Comparison of ENCODE assay signal across 2 cellular contexts in the genomic region with DNA sequence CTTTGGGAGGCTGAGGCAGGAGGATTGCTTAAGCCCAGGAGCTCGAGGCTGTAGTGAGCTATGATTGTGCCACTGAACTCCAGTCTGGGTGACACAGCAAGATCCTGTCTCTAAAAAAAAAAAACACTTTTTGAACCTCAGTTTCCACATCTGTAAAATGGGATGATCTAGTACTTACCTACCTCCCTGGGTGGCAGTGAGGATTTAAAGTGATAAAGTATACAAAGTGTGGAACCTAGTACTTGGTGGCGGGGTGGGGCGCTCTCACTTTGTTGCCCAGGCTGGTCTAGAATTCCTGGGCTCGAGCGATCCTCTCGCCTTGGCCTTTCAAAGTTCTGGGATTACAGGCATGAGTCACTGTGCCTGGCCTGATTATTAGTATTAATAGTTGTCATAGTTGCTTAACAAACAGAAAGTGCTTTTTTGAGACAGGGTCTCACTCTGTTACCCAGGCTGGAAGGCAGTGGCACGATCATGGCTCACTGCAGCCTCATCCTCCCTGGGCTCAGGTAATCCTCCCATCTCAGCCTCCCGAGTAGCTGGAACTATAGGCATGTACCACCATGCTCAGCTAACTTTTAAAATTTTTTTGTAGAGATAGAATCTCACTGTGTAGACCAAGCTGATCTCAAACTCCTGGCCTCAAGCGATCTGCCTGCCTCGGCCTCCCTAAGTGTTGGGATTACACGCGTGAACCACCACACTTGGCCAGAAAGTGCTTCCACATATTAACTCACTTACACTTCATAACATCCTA.
TF ChIP-seq lines count a peak whose summit lies in the region.

No MANE protein-coding gene starts in this region.

TF ChIP-seq in SK-N-SH, 30 proteins besides CTCF, POLR2A, EP300 and RAD21:
- TF ChIP-seq SIN3A (IDR thresholded peaks at IDR 0.05; ENCODE audit: borderline replicate concordance, low read depth, low read length) (no peak), GABPA (IDR thresholded peaks at IDR 0.05; ENCODE audit: low read depth) (no peak), POLR2AphosphoS5 (IDR thresholded peaks at IDR 0.05; ENCODE audit: low read depth, low read length) (no peak), NFIC (IDR thresholded peaks at IDR 0.05; ENCODE audit: borderline replicate concordance) (no peak), RFX5 (IDR thresholded peaks at IDR 0.05; ENCODE audit: low read length) (no peak), GATA2 (CRISPR knock-in tag; IDR thresholded peaks at IDR 0.05) (no peak), FOXJ3 (CRISPR knock-in tag; IDR thresholded peaks at IDR 0.05) (no peak), CHD2 (IDR thresholded peaks at IDR 0.05; ENCODE audit: low read length, partially characterized antibody) (no peak), YY1 (IDR thresholded peaks at IDR 0.05; ENCODE audit: low read depth) (no peak), TEAD4 (IDR thresholded peaks at IDR 0.05; ENCODE audit: borderline replicate concordance, insufficient read depth) (no peak), NRF1 (IDR thresholded peaks at IDR 0.05; ENCODE audit: low read depth, low read length) (no peak), RCOR1 (IDR thresholded peaks at IDR 0.05; ENCODE audit: low read length) (no peak), RXRA (IDR thresholded peaks at IDR 0.05; ENCODE audit: borderline replicate concordance, low read depth) (no peak)
- TF ChIP-seq, protein P1, sequence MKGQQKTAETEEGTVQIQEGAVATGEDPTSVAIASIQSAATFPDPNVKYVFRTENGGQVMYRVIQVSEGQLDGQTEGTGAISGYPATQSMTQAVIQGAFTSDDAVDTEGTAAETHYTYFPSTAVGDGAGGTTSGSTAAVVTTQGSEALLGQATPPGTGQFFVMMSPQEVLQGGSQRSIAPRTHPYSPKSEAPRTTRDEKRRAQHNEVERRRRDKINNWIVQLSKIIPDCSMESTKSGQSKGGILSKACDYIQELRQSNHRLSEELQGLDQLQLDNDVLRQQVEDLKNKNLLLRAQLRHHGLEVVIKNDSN (IDR thresholded peaks at IDR 0.05; ENCODE audit: borderline replicate concordance, low read depth) = no peak
- TF ChIP-seq, protein P2, sequence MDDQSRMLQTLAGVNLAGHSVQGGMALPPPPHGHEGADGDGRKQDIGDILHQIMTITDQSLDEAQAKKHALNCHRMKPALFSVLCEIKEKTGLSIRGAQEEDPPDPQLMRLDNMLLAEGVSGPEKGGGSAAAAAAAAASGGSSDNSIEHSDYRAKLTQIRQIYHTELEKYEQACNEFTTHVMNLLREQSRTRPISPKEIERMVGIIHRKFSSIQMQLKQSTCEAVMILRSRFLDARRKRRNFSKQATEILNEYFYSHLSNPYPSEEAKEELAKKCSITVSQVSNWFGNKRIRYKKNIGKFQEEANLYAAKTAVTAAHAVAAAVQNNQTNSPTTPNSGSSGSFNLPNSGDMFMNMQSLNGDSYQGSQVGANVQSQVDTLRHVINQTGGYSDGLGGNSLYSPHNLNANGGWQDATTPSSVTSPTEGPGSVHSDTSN (IDR thresholded peaks at IDR 0.05) = no peak
- TF ChIP-seq, protein P3, sequence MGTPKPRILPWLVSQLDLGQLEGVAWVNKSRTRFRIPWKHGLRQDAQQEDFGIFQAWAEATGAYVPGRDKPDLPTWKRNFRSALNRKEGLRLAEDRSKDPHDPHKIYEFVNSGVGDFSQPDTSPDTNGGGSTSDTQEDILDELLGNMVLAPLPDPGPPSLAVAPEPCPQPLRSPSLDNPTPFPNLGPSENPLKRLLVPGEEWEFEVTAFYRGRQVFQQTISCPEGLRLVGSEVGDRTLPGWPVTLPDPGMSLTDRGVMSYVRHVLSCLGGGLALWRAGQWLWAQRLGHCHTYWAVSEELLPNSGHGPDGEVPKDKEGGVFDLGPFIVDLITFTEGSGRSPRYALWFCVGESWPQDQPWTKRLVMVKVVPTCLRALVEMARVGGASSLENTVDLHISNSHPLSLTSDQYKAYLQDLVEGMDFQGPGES (IDR thresholded peaks at IDR 0.05; ENCODE audit: low read depth, low read length) = no peak
- TF ChIP-seq, protein P4, sequence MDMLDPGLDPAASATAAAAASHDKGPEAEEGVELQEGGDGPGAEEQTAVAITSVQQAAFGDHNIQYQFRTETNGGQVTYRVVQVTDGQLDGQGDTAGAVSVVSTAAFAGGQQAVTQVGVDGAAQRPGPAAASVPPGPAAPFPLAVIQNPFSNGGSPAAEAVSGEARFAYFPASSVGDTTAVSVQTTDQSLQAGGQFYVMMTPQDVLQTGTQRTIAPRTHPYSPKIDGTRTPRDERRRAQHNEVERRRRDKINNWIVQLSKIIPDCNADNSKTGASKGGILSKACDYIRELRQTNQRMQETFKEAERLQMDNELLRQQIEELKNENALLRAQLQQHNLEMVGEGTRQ (IDR thresholded peaks at IDR 0.05; ENCODE audit: borderline replicate concordance, low read depth, low read length) = no peak
- TF ChIP-seq, protein P5, sequence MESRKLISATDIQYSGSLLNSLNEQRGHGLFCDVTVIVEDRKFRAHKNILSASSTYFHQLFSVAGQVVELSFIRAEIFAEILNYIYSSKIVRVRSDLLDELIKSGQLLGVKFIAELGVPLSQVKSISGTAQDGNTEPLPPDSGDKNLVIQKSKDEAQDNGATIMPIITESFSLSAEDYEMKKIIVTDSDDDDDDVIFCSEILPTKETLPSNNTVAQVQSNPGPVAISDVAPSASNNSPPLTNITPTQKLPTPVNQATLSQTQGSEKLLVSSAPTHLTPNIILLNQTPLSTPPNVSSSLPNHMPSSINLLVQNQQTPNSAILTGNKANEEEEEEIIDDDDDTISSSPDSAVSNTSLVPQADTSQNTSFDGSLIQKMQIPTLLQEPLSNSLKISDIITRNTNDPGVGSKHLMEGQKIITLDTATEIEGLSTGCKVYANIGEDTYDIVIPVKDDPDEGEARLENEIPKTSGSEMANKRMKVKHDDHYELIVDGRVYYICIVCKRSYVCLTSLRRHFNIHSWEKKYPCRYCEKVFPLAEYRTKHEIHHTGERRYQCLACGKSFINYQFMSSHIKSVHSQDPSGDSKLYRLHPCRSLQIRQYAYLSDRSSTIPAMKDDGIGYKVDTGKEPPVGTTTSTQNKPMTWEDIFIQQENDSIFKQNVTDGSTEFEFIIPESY (IDR thresholded peaks at IDR 0.05; ENCODE audit: borderline replicate concordance, low read depth) = no peak
- TF ChIP-seq, protein P6, sequence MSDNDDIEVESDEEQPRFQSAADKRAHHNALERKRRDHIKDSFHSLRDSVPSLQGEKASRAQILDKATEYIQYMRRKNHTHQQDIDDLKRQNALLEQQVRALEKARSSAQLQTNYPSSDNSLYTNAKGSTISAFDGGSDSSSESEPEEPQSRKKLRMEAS (IDR thresholded peaks at IDR 0.05; ENCODE audit: low read depth) = no peak

TF ChIP-seq in SK-N-SH treated with all-trans-retinoic acid at 6 μM for 48 hours, 23 proteins besides CTCF, POLR2A, EP300 and RAD21:
- TF ChIP-seq, protein P7, sequence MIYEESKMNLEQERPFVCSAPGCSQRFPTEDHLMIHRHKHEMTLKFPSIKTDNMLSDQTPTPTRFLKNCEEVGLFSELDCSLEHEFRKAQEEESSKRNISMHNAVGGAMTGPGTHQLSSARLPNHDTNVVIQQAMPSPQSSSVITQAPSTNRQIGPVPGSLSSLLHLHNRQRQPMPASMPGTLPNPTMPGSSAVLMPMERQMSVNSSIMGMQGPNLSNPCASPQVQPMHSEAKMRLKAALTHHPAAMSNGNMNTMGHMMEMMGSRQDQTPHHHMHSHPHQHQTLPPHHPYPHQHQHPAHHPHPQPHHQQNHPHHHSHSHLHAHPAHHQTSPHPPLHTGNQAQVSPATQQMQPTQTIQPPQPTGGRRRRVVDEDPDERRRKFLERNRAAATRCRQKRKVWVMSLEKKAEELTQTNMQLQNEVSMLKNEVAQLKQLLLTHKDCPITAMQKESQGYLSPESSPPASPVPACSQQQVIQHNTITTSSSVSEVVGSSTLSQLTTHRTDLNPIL (CRISPR knock-in tag; IDR thresholded peaks at IDR 0.05; ENCODE audit: low read depth) = no peak
- TF ChIP-seq ZNF70 (CRISPR knock-in tag; IDR thresholded peaks at IDR 0.05) (no peak), TOX (CRISPR knock-in tag; IDR thresholded peaks at IDR 0.05; ENCODE audit: borderline replicate concordance) (no peak), ZFP3 (CRISPR knock-in tag; IDR thresholded peaks at IDR 0.05) (no peak), SNAI2 (CRISPR knock-in tag; IDR thresholded peaks at IDR 0.05) (no peak), ZNF565 (CRISPR knock-in tag; conservative IDR thresholded peaks at IDR 0.05; ENCODE audit: low read depth) (no peak), ESRRG (CRISPR knock-in tag; IDR thresholded peaks at IDR 0.05) (no peak), ZNF8 (CRISPR knock-in tag; IDR thresholded peaks at IDR 0.05) (no peak), RARB (CRISPR knock-in tag; IDR thresholded peaks at IDR 0.05) (no peak), GLIS3 (CRISPR knock-in tag; IDR thresholded peaks at IDR 0.05) (no peak), ZFP30 (CRISPR knock-in tag; IDR thresholded peaks at IDR 0.05) (no peak)
- TF ChIP-seq, protein P8, sequence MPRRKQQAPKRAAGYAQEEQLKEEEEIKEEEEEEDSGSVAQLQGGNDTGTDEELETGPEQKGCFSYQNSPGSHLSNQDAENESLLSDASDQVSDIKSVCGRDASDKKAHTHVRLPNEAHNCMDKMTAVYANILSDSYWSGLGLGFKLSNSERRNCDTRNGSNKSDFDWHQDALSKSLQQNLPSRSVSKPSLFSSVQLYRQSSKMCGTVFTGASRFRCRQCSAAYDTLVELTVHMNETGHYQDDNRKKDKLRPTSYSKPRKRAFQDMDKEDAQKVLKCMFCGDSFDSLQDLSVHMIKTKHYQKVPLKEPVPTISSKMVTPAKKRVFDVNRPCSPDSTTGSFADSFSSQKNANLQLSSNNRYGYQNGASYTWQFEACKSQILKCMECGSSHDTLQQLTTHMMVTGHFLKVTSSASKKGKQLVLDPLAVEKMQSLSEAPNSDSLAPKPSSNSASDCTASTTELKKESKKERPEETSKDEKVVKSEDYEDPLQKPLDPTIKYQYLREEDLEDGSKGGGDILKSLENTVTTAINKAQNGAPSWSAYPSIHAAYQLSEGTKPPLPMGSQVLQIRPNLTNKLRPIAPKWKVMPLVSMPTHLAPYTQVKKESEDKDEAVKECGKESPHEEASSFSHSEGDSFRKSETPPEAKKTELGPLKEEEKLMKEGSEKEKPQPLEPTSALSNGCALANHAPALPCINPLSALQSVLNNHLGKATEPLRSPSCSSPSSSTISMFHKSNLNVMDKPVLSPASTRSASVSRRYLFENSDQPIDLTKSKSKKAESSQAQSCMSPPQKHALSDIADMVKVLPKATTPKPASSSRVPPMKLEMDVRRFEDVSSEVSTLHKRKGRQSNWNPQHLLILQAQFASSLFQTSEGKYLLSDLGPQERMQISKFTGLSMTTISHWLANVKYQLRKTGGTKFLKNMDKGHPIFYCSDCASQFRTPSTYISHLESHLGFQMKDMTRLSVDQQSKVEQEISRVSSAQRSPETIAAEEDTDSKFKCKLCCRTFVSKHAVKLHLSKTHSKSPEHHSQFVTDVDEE (CRISPR knock-in tag; IDR thresholded peaks at IDR 0.05) = no peak
- TF ChIP-seq, protein P9, sequence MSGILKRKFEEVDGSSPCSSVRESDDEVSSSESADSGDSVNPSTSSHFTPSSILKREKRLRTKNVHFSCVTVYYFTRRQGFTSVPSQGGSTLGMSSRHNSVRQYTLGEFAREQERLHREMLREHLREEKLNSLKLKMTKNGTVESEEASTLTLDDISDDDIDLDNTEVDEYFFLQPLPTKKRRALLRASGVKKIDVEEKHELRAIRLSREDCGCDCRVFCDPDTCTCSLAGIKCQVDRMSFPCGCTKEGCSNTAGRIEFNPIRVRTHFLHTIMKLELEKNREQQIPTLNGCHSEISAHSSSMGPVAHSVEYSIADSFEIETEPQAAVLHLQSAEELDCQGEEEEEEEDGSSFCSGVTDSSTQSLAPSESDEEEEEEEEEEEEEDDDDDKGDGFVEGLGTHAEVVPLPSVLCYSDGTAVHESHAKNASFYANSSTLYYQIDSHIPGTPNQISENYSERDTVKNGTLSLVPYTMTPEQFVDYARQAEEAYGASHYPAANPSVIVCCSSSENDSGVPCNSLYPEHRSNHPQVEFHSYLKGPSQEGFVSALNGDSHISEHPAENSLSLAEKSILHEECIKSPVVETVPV (CRISPR knock-in tag; IDR thresholded peaks at IDR 0.05) = no peak
